ENCODE assay signal across 12 cellular contexts in genomic region chr13:37788346-37788745, GRCh38.
DNase-seq lines count a peak whose midpoint lies in the region; ATAC-seq and TF ChIP-seq lines count a peak whose summit lies in the region.
"Had no signal": no experiment of that assay in that cellular context is flagged by ENCODE, and none has a peak within 500 bp of the region (broad histone marks: within the 10 kb centered on the region; RNA-seq: fewer than 3 reads in every experiment).

No MANE protein-coding gene starts in this region.

- intact Hi-C loops in activated CD4-positive, alpha-beta memory T cell treated with anti-CD3 and anti-CD28 coated beads for 36 hours (cut with micrococcal nuclease) = no loop called here

- no peaks in the 10 kb centered on the region for H3K9me3 Mint-ChIP-seq in HFFc6
- no peaks in the 10 kb centered on the region for H3K9me3 Mint-ChIP-seq in activated CD4-positive, alpha-beta memory T cell treated with anti-CD3 and anti-CD28 coated beads for 36 hours

- H3K27ac ChIP-seq in BLaER1 (peak overlapping the region; percentile 42; the same call in 1 of the 2 replicates), thoracic aorta (no peak overlapping the region)
- H3K27ac ChIP-seq: GM23248 had no signal

- TF ChIP-seq CTCF in HFFc6 (IDR thresholded peaks at IDR 0.05) (no peak), choroid plexus epithelial cell (conservative IDR thresholded peaks at IDR 0.05; ENCODE audit: low read depth, low read length) (no peak), thoracic aorta (IDR thresholded peaks at IDR 0.05) (no peak)

- H3K27ac Mint-ChIP-seq in HFFc6 = no peak overlapping the region
- H3K27ac Mint-ChIP-seq in activated CD4-positive, alpha-beta memory T cell treated with anti-CD3 and anti-CD28 coated beads for 36 hours = no peak overlapping the region

- H3K9me3 ChIP-seq in BLaER1 (no peaks in the 10 kb centered on the region), thoracic aorta (no peaks in the 10 kb centered on the region)

- H4K20me1 ChIP-seq in BLaER1 = no peaks in the 10 kb centered on the region

- CTCF ChIA-PET in activated CD4-positive, alpha-beta memory T cell treated with anti-CD3 and anti-CD28 coated beads for 36 hours (lab: Charles Lee) = no interaction called here

- no peak overlapping the region for H3K9ac ChIP-seq in BLaER1
- H3K9ac ChIP-seq: GM23248 had no signal

- peaks cover 49% of the 10 kb centered on the region for H3K4me1 Mint-ChIP-seq in HFFc6 (ENCODE audit: low read depth)
- H3K4me1 Mint-ChIP-seq in activated CD4-positive, alpha-beta memory T cell treated with anti-CD3 and anti-CD28 coated beads for 36 hours (ENCODE audit: low read depth) = no peaks in the 10 kb centered on the region
- H3K4me1 Mint-ChIP-seq: CD4-positive, CD25-positive, alpha-beta regulatory T cell had no signal

- peak overlapping the region; percentile 33; the same call in 1 of the 2 replicates for H3K4me3 Mint-ChIP-seq in HFFc6
- no peak overlapping the region for H3K4me3 Mint-ChIP-seq in activated CD4-positive, alpha-beta memory T cell treated with anti-CD3 and anti-CD28 coated beads for 36 hours
- H3K4me3 Mint-ChIP-seq: CD4-positive, CD25-positive, alpha-beta regulatory T cell had no signal

- POLR2A ChIA-PET in activated CD4-positive, alpha-beta memory T cell treated with anti-CD3 and anti-CD28 coated beads for 36 hours (lab: Charles Lee) = no interaction called here

- no peaks in the 10 kb centered on the region for H3K36me3 Mint-ChIP-seq in HFFc6 (ENCODE audit: low read depth)
- no peaks in the 10 kb centered on the region for H3K36me3 Mint-ChIP-seq in activated CD4-positive, alpha-beta memory T cell treated with anti-CD3 and anti-CD28 coated beads for 36 hours
- H3K36me3 Mint-ChIP-seq: CD4-positive, CD25-positive, alpha-beta regulatory T cell had no signal

- H3K4me3 ChIP-seq in BLaER1 (no peak overlapping the region), choroid plexus epithelial cell (ENCODE audit: low read depth, low read length) (no peak overlapping the region), thoracic aorta (peak overlapping the region; percentile 19)
- H3K4me3 ChIP-seq: GM23248 had no signal

- ATAC-seq in thoracic aorta (ENCODE audit: insufficient number of reproducible peaks, low FRiP score, low read depth) = no peak
- ATAC-seq in GM21529 (IDR thresholded peaks at IDR 0.05; ENCODE audit: unreplicated experiment) = no peak
- ATAC-seq: HepG2 had no signal

- DNase-seq in HFFc6 = no peak
- DNase-seq in choroid plexus epithelial cell (ENCODE audit: low read depth) = peak; percentile 54
- no peak for DNase-seq in thoracic aorta (ENCODE audit: low spot score)
- no peak for DNase-seq in SHP77 (lab: John Stamatoyannopoulos, UW)
- DNase-seq in activated CD4-positive, alpha-beta memory T cell treated with anti-CD3 and anti-CD28 coated beads for 36 hours = no peak
- DNase-seq: CD4-positive, CD25-positive, alpha-beta regulatory T cell; DMS53; GM23248; H7 had no signal

- no peaks in the 10 kb centered on the region for H3K36me3 ChIP-seq in BLaER1
- no peaks in the 10 kb centered on the region for H3K36me3 ChIP-seq in thoracic aorta

- no peaks in the 10 kb centered on the region for H3K27me3 Mint-ChIP-seq in HFFc6 (ENCODE audit: insufficient read depth)
- H3K27me3 Mint-ChIP-seq in activated CD4-positive, alpha-beta memory T cell treated with anti-CD3 and anti-CD28 coated beads for 36 hours = no peaks in the 10 kb centered on the region
- H3K27me3 Mint-ChIP-seq: CD4-positive, CD25-positive, alpha-beta regulatory T cell had no signal

- peaks cover 65% of the 10 kb centered on the region for H3K4me1 ChIP-seq in BLaER1
- H3K4me1 ChIP-seq in thoracic aorta (ENCODE audit: control insufficient read depth in 1 of 2, low read depth in 2 of 2) = no peaks in the 10 kb centered on the region

- H3K4me2 ChIP-seq in BLaER1 = peak overlapping the region; percentile 61

- no peaks in the 10 kb centered on the region for H3K27me3 ChIP-seq in BLaER1
- no peaks in the 10 kb centered on the region for H3K27me3 ChIP-seq in thoracic aorta (replicated peaks; ENCODE audit: insufficient read depth)
